34 cellular contexts compared by ENCODE assay signal in genomic region chr19:27920774-27921173, GRCh38.
"Had no signal": no experiment of that assay in that cellular context is flagged by ENCODE, and none has a peak within 500 bp of the region (broad histone marks: within the 10 kb centered on the region; RNA-seq: fewer than 3 reads in every experiment).

No MANE protein-coding gene starts in this region.

- H3K4me3 ChIP-seq: MG63 had no signal

- H3K4me2 ChIP-seq: KMS-11 had no signal

- DNase-seq: Karpas-422, Kasumi-1, MG63, MM.1S, MV-4-11, NCI-H1048, NCI-H1092, NCI-H1092 treated with DMSO at 0.1 percent for 48 hours, NCI-H1105, NCI-H1105 treated with DMSO at 0.1 percent for 48 hours, NCI-H1417, NCI-H1417 treated with DMSO at 0.1 percent for 48 hours, NCI-H1436, NCI-H1436 treated with DMSO at 0.1 percent for 48 hours, NCI-H146, NCI-H1694, NCI-H1694 treated with DMSO at 0.1 percent for 48 hours, NCI-H187, NCI-H187 treated with DMSO at 0.1 percent for 48 hours, NCI-H1930, NCI-H2029, NCI-H2029 treated with DMSO at 0.1 percent for 48 hours, NCI-H2081, NCI-H2081 treated with DMSO at 0.1 percent for 48 hours, NCI-H2107, NCI-H2171, NCI-H2171 treated with DMSO at 0.1 percent for 48 hours, NCI-H2227 treated with DMSO at 0.1 percent for 48 hours, NCI-H226, NCI-H345, NCI-H446, NCI-H446 treated with DMSO at 0.1 percent for 48 hours, NCI-H510A had no signal

- H3K36me3 ChIP-seq: MG63 had no signal

- H3K27me3 ChIP-seq: MG63 had no signal

- H3K9ac ChIP-seq: KMS-11 had no signal

- H3K9me3 ChIP-seq: MG63 had no signal

- H3K27ac ChIP-seq: KMS-11 had no signal
